In genomic region chr3:13282986-13283876, GRCh38 we compare ENCODE assay signal across 1 cellular context.
TF ChIP-seq lines count a peak whose summit lies in the region.

No MANE protein-coding gene starts in this region.

TF ChIP-seq in HEK293, 187 proteins besides CTCF, POLR2A, EP300 and RAD21 (continued from another document):
- TF ChIP-seq ZNF114 (tag by site-specific recombination; IDR thresholded peaks at IDR 0.05) = no peak
- no peak for TF ChIP-seq ZNF521 (tag by site-specific recombination; IDR thresholded peaks at IDR 0.05)
- TF ChIP-seq ZNF423 (tag by site-specific recombination; IDR thresholded peaks at IDR 0.05) = peak; percentile 79; the same call in 1 of the 2 replicates
- TF ChIP-seq ZNF335 (tag by site-specific recombination; conservative IDR thresholded peaks at IDR 0.05) = peak; percentile 98
- no peak for TF ChIP-seq ELK4 (IDR thresholded peaks at IDR 0.05; ENCODE audit: borderline replicate concordance, low read depth, low read length)
- TF ChIP-seq ZNF677 (tag by site-specific recombination; IDR thresholded peaks at IDR 0.05) = no peak
- no peak for TF ChIP-seq ZNF248 (tag by site-specific recombination; IDR thresholded peaks at IDR 0.05)
- no peak for TF ChIP-seq ZNF658 (tag by site-specific recombination; IDR thresholded peaks at IDR 0.05)
- TF ChIP-seq ZNF416 (tag by site-specific recombination; IDR thresholded peaks at IDR 0.05) = no peak
- TF ChIP-seq ZNF311 (tag by site-specific recombination; IDR thresholded peaks at IDR 0.05; ENCODE audit: borderline replicate concordance) = no peak
- TF ChIP-seq MEIS1 (CRISPR knock-in tag; IDR thresholded peaks at IDR 0.05; ENCODE audit: borderline replicate concordance) = no peak
- TF ChIP-seq ZBTB17 (tag by site-specific recombination; IDR thresholded peaks at IDR 0.05) = peak; percentile 38; the same call in 1 of the 2 replicates
- TF ChIP-seq KLF8 (tag by site-specific recombination; IDR thresholded peaks at IDR 0.05) = peak; percentile 45; the same call in 1 of the 2 replicates
- no peak for TF ChIP-seq KLF16 (tag by site-specific recombination; IDR thresholded peaks at IDR 0.05)
- TF ChIP-seq REPIN1 (tag by site-specific recombination; IDR thresholded peaks at IDR 0.05; ENCODE audit: low read depth) = no peak
- TF ChIP-seq ZNF23 (tag by site-specific recombination; IDR thresholded peaks at IDR 0.05; ENCODE audit: borderline replicate concordance) = no peak
- TF ChIP-seq ZNF654 (tag by site-specific recombination; IDR thresholded peaks at IDR 0.05; ENCODE audit: low read depth) = peak; percentile 20; the same call in 1 of the 2 replicates
- no peak for TF ChIP-seq YY1 (tag by site-specific recombination; IDR thresholded peaks at IDR 0.05)
- no peak for TF ChIP-seq KLF7 (tag by site-specific recombination; IDR thresholded peaks at IDR 0.05; ENCODE audit: borderline replicate concordance)
- TF ChIP-seq ZNF132 (tag by site-specific recombination; IDR thresholded peaks at IDR 0.05; ENCODE audit: borderline replicate concordance) = no peak
- no peak for TF ChIP-seq ZNF768 (tag by site-specific recombination; IDR thresholded peaks at IDR 0.05)
- TF ChIP-seq ZNF792 (tag by site-specific recombination; IDR thresholded peaks at IDR 0.05) = no peak
- TF ChIP-seq SP7 (tag by site-specific recombination; IDR thresholded peaks at IDR 0.05) = peak; percentile 16; the same call in 1 of the 2 replicates
- peak; percentile 82 for TF ChIP-seq ZBTB8A (tag by site-specific recombination; IDR thresholded peaks at IDR 0.05)
- no peak for TF ChIP-seq ZNF391 (tag by site-specific recombination; IDR thresholded peaks at IDR 0.05; ENCODE audit: borderline replicate concordance, low read depth)
- TF ChIP-seq ZXDB (tag by site-specific recombination; IDR thresholded peaks at IDR 0.05) = peak; percentile 47; the same call in 1 of the 2 replicates
- no peak for TF ChIP-seq ZNF24 (tag by site-specific recombination; IDR thresholded peaks at IDR 0.05)
- TF ChIP-seq OVOL3 (tag by site-specific recombination; IDR thresholded peaks at IDR 0.05) = no peak
- TF ChIP-seq REST (tag by site-specific recombination; IDR thresholded peaks at IDR 0.05) = peak; percentile 68; the same call in 1 of the 2 replicates
- no peak for TF ChIP-seq ZNF701 (tag by site-specific recombination; IDR thresholded peaks at IDR 0.05)
- no peak for TF ChIP-seq GLI4 (tag by site-specific recombination; IDR thresholded peaks at IDR 0.05)
- no peak for TF ChIP-seq ZNF366 (tag by site-specific recombination; conservative IDR thresholded peaks at IDR 0.05)
- TF ChIP-seq ZBTB20 (tag by site-specific recombination; IDR thresholded peaks at IDR 0.05) = peak; percentile 67; the same call in 1 of the 2 replicates
- no peak for TF ChIP-seq ZNF221 (tag by site-specific recombination; IDR thresholded peaks at IDR 0.05; ENCODE audit: borderline replicate concordance)
- no peak for TF ChIP-seq ZNF239 (tag by site-specific recombination; IDR thresholded peaks at IDR 0.05)
- TF ChIP-seq HOXC10 (CRISPR knock-in tag; IDR thresholded peaks at IDR 0.05) = no peak
- TF ChIP-seq ZNF10 (tag by site-specific recombination; IDR thresholded peaks at IDR 0.05) = 0 out of 2 replicates have a peak, but pooled peaks have one; percentile 24
- no peak for TF ChIP-seq ZNF488 (tag by site-specific recombination; IDR thresholded peaks at IDR 0.05)
- TF ChIP-seq ZNF37A (tag by site-specific recombination; IDR thresholded peaks at IDR 0.05) = no peak
TF ChIP-seq in HEK293: peak in this region for 26.
